Comparison of ENCODE assay signal across 14 cellular contexts in the genomic region with DNA sequence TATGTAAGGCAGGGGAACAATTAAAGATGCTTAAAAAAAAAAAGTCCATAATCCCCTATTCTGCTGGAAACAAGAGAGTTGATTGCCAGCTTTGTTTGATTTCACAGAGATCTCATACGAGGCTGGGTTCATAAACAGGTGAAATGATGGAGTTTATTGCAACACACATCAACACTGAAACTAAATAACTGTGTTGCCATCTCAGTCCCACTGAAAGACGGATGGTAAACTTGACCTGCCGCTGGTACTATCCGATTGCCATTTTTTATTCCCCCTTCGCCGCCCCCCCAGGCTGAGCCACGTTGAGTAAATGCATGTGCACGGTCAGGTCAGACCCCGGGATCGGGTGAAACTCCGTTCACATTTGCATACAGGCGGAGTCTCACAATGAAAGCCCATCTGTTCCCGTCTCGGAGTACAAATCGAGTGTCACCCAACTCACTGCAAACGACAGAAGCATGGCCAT.
A peak's percentile ranks its signal among the peaks of the same experiment; 100 is the strongest.
DNase-seq lines count a peak whose midpoint lies in the region; ATAC-seq, FAIRE-seq and TF ChIP-seq lines count a peak whose summit lies in the region.
"Had no signal": no experiment of that assay in that cellular context is flagged by ENCODE, and none has a peak within 500 bp of the region (broad histone marks: within the 10 kb centered on the region; RNA-seq: fewer than 3 reads in every experiment).

No MANE protein-coding gene starts in this region.

- no peak overlapping the region for H3K27ac ChIP-seq in hepatocyte
- H3K27ac ChIP-seq: A549, thoracic aorta had no signal

- 7% methylated on average over 16 of the region's 16 CpGs for WGBS in hepatocyte (ENCODE audit: low lambda C conversion rate, missing lambda C conversion rate)

- peak; percentile 71 for DNase-seq in COLO668 (lab: John Stamatoyannopoulos, UW; ENCODE audit: unreplicated experiment)
- peak; percentile 17 for DNase-seq in NCI-H1417 treated with DMSO at 0.1 percent for 48 hours (lab: John Stamatoyannopoulos, UW)
- peak; percentile 98 for DNase-seq in NCI-H69 (lab: John Stamatoyannopoulos, UW)
- peak; percentile 4 for DNase-seq in hepatocyte (ENCODE audit: low spot score)
- DNase-seq in globus pallidus (ENCODE audit: low spot score) = no peak
- no peak for DNase-seq in GM12891 (ENCODE audit: insufficient read length, low spot score)
- DNase-seq: activated T-cell treated with anti-CD3 and anti-CD28 coated beads, Interleukin-2, amount 50 U/mL, for 72 hours; anterior cingulate cortex; DND-41; MV-4-11 had no signal

- ATAC-seq in SK-N-SH treated with all-trans-retinoic acid at 6 μM for 48 hours = no peak
- no peak for ATAC-seq in HG03571 (IDR thresholded peaks at IDR 0.05; ENCODE audit: unreplicated experiment)
- ATAC-seq: A549; activated T-cell treated with anti-CD3 and anti-CD28 coated beads, Interleukin-2, amount 50 U/mL, for 72 hours had no signal

- no peak overlapping the region for H2AFZ ChIP-seq in hepatocyte

- TF ChIP-seq CTCF in hepatocyte (IDR thresholded peaks at IDR 0.05; ENCODE audit: poor library complexity) = no peak

- no peaks in the 10 kb centered on the region for H4K20me1 ChIP-seq in hepatocyte (ENCODE audit: insufficient read depth, poor library complexity, severe bottlenecking)

- H3K9me2 ChIP-seq in hepatocyte (replicated peaks; ENCODE audit: insufficient read depth) = no peaks in the 10 kb centered on the region

- no peak for FAIRE-seq in GM12891 (lab: Jason Lieb, UNC)

- no peaks in the 10 kb centered on the region for H3K4me1 ChIP-seq in hepatocyte (ENCODE audit: insufficient read depth)

- no peaks in the 10 kb centered on the region for H3K79me2 ChIP-seq in hepatocyte

- no peak for TF ChIP-seq POLR2A in GM12891 (IDR thresholded peaks at IDR 0.05; ENCODE audit: low read depth, low read length)

- no peaks in the 10 kb centered on the region for H3K9me3 ChIP-seq in hepatocyte (ENCODE audit: low read depth)
- H3K9me3 ChIP-seq: A549, thoracic aorta had no signal

- no peaks in the 10 kb centered on the region for H3K36me3 ChIP-seq in hepatocyte (replicated peaks; ENCODE audit: insufficient read depth, low read depth)
- H3K36me3 ChIP-seq: thoracic aorta had no signal

- peak overlapping the region; percentile 71 for H3K4me2 ChIP-seq in hepatocyte
- H3K4me2 ChIP-seq: A549 had no signal

- peaks cover 15% of the 10 kb centered on the region for H3K27me3 ChIP-seq in hepatocyte

- H3K4me3 ChIP-seq in hepatocyte = no peak overlapping the region
- H3K4me3 ChIP-seq: A549, thoracic aorta had no signal

TF ChIP-seq in SK-N-SH treated with all-trans-retinoic acid at 6 μM for 48 hours, 23 proteins besides CTCF, POLR2A, EP300 and RAD21:
- TF ChIP-seq GLIS3 (CRISPR knock-in tag; IDR thresholded peaks at IDR 0.05) (no peak), ISL1 (CRISPR knock-in tag; IDR thresholded peaks at IDR 0.05) (no peak), CSDC2 (CRISPR knock-in tag; IDR thresholded peaks at IDR 0.05) (no peak), PPARA (CRISPR knock-in tag; IDR thresholded peaks at IDR 0.05; ENCODE audit: borderline replicate concordance) (no peak)
- TF ChIP-seq, protein P1, sequence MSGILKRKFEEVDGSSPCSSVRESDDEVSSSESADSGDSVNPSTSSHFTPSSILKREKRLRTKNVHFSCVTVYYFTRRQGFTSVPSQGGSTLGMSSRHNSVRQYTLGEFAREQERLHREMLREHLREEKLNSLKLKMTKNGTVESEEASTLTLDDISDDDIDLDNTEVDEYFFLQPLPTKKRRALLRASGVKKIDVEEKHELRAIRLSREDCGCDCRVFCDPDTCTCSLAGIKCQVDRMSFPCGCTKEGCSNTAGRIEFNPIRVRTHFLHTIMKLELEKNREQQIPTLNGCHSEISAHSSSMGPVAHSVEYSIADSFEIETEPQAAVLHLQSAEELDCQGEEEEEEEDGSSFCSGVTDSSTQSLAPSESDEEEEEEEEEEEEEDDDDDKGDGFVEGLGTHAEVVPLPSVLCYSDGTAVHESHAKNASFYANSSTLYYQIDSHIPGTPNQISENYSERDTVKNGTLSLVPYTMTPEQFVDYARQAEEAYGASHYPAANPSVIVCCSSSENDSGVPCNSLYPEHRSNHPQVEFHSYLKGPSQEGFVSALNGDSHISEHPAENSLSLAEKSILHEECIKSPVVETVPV (CRISPR knock-in tag; IDR thresholded peaks at IDR 0.05) = no peak

TF ChIP-seq in GM12891, 5 proteins besides CTCF, POLR2A, EP300 and RAD21:
- TF ChIP-seq PAX5 (IDR thresholded peaks at IDR 0.05; ENCODE audit: insufficient read depth, low read length, severe bottlenecking) (no peak), TAF1 (IDR thresholded peaks at IDR 0.05; ENCODE audit: low read depth, low read length) (no peak), POU2F2 (IDR thresholded peaks at IDR 0.05; ENCODE audit: low read depth, low read length) (no peak), POLR2AphosphoS5 (IDR thresholded peaks at IDR 0.05; ENCODE audit: low read depth, low read length) (no peak), SPI1 (IDR thresholded peaks at IDR 0.05; ENCODE audit: low read depth, low read length) (no peak)

Comparison
In these comparisons a context has a peak if more than half of its experiments do, and no peak if none do; other contexts are left out.
1. DNase-seq: peak in COLO668 (single experiment), NCI-H1417 treated with DMSO at 0.1 percent for 48 hours (single experiment), NCI-H69 (single experiment) and hepatocyte (single experiment); none in globus pallidus (single experiment) and GM12891 (single experiment).